8 cellular contexts compared by ENCODE assay signal in genomic region chr10:103692421-103693069, GRCh38.
DNase-seq lines count a peak whose midpoint lies in the region; ATAC-seq, FAIRE-seq and TF ChIP-seq lines count a peak whose summit lies in the region.

No MANE protein-coding gene starts in this region.

- no peak for FAIRE-seq in kidney (lab: Jason Lieb, UNC)

- no peak for DNase-seq in Jurkat, Clone E6-1 (ENCODE audit: low read depth, low spot score)
- DNase-seq in coronary artery (ENCODE audit: low spot score) (no peak), skeletal muscle cell (ENCODE audit: low read depth) (no peak), SW 1271 (lab: John Stamatoyannopoulos, UW) (no peak), kidney (no peak), DMS 273 treated with DMSO at 0.1 percent for 48 hours (lab: John Stamatoyannopoulos, UW) (no peak)

- peak overlapping the region in 1 of 2 donors; percentile 54 for H3K27ac ChIP-seq in coronary artery
- H3K27ac ChIP-seq in kidney (ENCODE audit: low read depth in 2 of 2, low read length in 2 of 2) = no peak overlapping the region

- H3K9me3 ChIP-seq in kidney (ENCODE audit: control insufficient read depth in 1 of 2, low read length in 2 of 2) = no peaks in the 10 kb centered on the region

- H3K4me3 ChIP-seq in Jurkat, Clone E6-1 (ENCODE audit: low read length) = peak overlapping the region; percentile 50
- peak overlapping the region; percentile 70 for H3K4me3 ChIP-seq in coronary artery
- H3K4me3 ChIP-seq in skeletal muscle cell (ENCODE audit: low read depth, low read length) = peak overlapping the region; percentile 51
- H3K4me3 ChIP-seq in kidney (ENCODE audit: low read length in 2 of 2) = peak overlapping the region in 1 of 2 donors; percentile 22

- H3K9ac ChIP-seq in kidney (ENCODE audit: low read length in 2 of 2) = no peak overlapping the region

- ATAC-seq in GM18517 (IDR thresholded peaks at IDR 0.05; ENCODE audit: unreplicated experiment) (peak; percentile 55), GM21717 (IDR thresholded peaks at IDR 0.05; ENCODE audit: unreplicated experiment) (peak; percentile 56)

- intact Hi-C loops in kidney (cut with DNase I) = no loop called here

- no peaks in the 10 kb centered on the region for H3K36me3 ChIP-seq in kidney (ENCODE audit: control insufficient read depth in 1 of 2, insufficient read depth in 2 of 2, low read length in 2 of 2)

- TF ChIP-seq CTCF in coronary artery (IDR thresholded peaks at IDR 0.05) (no peak), kidney (IDR thresholded peaks at IDR 0.05; ENCODE audit: borderline replicate concordance, extremely low read depth, insufficient read depth) (no peak)

- H3K4me1 ChIP-seq in kidney (ENCODE audit: control insufficient read depth in 1 of 2, insufficient read depth in 1 of 2, low read depth in 1 of 2, low read length in 2 of 2) = peaks cover 6 to 11% of the 10 kb centered on the region in 2 donors
